Comparison of ENCODE assay signal across 19 cellular contexts in genomic region chr3:193780371-193780770, GRCh38.
DNase-seq lines count a peak whose midpoint lies in the region; ATAC-seq and TF ChIP-seq lines count a peak whose summit lies in the region.
"Had no signal": no experiment of that assay in that cellular context is flagged by ENCODE, and none has a peak within 500 bp of the region (broad histone marks: within the 10 kb centered on the region; RNA-seq: fewer than 3 reads in every experiment).

No MANE protein-coding gene starts in this region.

- peaks cover 36% of the 10 kb centered on the region for H3K4me1 ChIP-seq in RWPE2 (ENCODE audit: insufficient read depth, poor library complexity, severe bottlenecking)
- H3K4me1 ChIP-seq in foreskin keratinocyte: peaks cover 30% of the 10 kb centered on the region

- H3K4me3 Mint-ChIP-seq in progenitor cell of endocrine pancreas (ENCODE audit: low read depth): no peak overlapping the region
- H3K4me3 Mint-ChIP-seq: activated CD4-positive, alpha-beta memory T cell treated with anti-CD3 and anti-CD28 coated beads for 36 hours; activated naive CD4-positive, alpha-beta T cell treated with anti-CD3 and anti-CD28 coated beads, Interleukin-2, amount 50 U/mL, for 24 hours; activated T-helper 17 cell treated with anti-CD3 and anti-CD28 coated beads, Interleukin-2, amount 50 U/mL, for 72 hours; CD4-positive, alpha-beta T cell; dendritic cell treated with granulocyte-macrophage colony-stimulating factor and Interleukin-4, amounts not matched to agents 40 ng/mL and 50 ng/mL, for 4 days; memory B cell; naive B cell; stimulated activated naive CD8-positive, alpha-beta T cell treated with anti-CD3 and anti-CD28 coated beads, Interleukin-15, Interleukin-2, amounts not matched to agents 100 ng/mL and 50 ng/mL, for 24 hours; T-cell had no signal

- ATAC-seq in RWPE2 (ENCODE audit: low read depth) (no peak), foreskin keratinocyte (no peak), GM21526 (IDR thresholded peaks at IDR 0.05; ENCODE audit: low FRiP score, unreplicated experiment) (no peak)

- H3K27me3 ChIP-seq in RWPE2 (ENCODE audit: insufficient read depth, poor library complexity, severe bottlenecking) (no peaks in the 10 kb centered on the region), foreskin keratinocyte (no peaks in the 10 kb centered on the region)
- H3K27me3 ChIP-seq: thyroid gland had no signal

- no peak overlapping the region for H3K4me3 ChIP-seq in RWPE2 (ENCODE audit: severe bottlenecking)
- H3K4me3 ChIP-seq: thyroid gland had no signal

- no peaks in the 10 kb centered on the region for H3K9me3 Mint-ChIP-seq in progenitor cell of endocrine pancreas (ENCODE audit: low read depth)
- H3K9me3 Mint-ChIP-seq: activated CD4-positive, alpha-beta memory T cell treated with anti-CD3 and anti-CD28 coated beads for 36 hours; activated naive CD4-positive, alpha-beta T cell treated with anti-CD3 and anti-CD28 coated beads, Interleukin-2, amount 50 U/mL, for 24 hours; activated T-helper 17 cell treated with anti-CD3 and anti-CD28 coated beads, Interleukin-2, amount 50 U/mL, for 72 hours; CD4-positive, alpha-beta T cell; dendritic cell treated with granulocyte-macrophage colony-stimulating factor and Interleukin-4, amounts not matched to agents 40 ng/mL and 50 ng/mL, for 4 days; memory B cell; naive B cell; stimulated activated naive CD8-positive, alpha-beta T cell treated with anti-CD3 and anti-CD28 coated beads, Interleukin-15, Interleukin-2, amounts not matched to agents 100 ng/mL and 50 ng/mL, for 24 hours; T-cell had no signal

- no peak for TF ChIP-seq CTCF in RWPE2 (IDR thresholded peaks at IDR 0.05; ENCODE audit: poor library complexity, severe bottlenecking)
- no peak for TF ChIP-seq CTCF in foreskin keratinocyte (conservative IDR thresholded peaks at IDR 0.05)
- no peak for TF ChIP-seq CTCF in progenitor cell of endocrine pancreas (IDR thresholded peaks at IDR 0.05; ENCODE audit: unreplicated experiment)

- peak overlapping the region; percentile 82 for H3K27ac ChIP-seq in RWPE2 (ENCODE audit: poor library complexity, severe bottlenecking)
- peak overlapping the region; percentile 100 for H3K27ac ChIP-seq in foreskin keratinocyte
- H3K27ac ChIP-seq: thyroid gland had no signal

- H3K27me3 Mint-ChIP-seq in progenitor cell of endocrine pancreas: peaks cover 18% of the 10 kb centered on the region

- no peaks in the 10 kb centered on the region for H3K9me3 ChIP-seq in RWPE2 (ENCODE audit: severe bottlenecking)
- H3K9me3 ChIP-seq: thyroid gland had no signal

- no peaks in the 10 kb centered on the region for H3K36me3 Mint-ChIP-seq in progenitor cell of endocrine pancreas (ENCODE audit: insufficient read depth)
- H3K36me3 Mint-ChIP-seq: activated CD4-positive, alpha-beta memory T cell treated with anti-CD3 and anti-CD28 coated beads for 36 hours; activated naive CD4-positive, alpha-beta T cell treated with anti-CD3 and anti-CD28 coated beads, Interleukin-2, amount 50 U/mL, for 24 hours; memory B cell; T-cell had no signal

- H3K36me3 ChIP-seq in RWPE2 (ENCODE audit: low read depth): no peaks in the 10 kb centered on the region
- H3K36me3 ChIP-seq: thyroid gland had no signal

- peaks cover 40% of the 10 kb centered on the region for H3K4me1 Mint-ChIP-seq in progenitor cell of endocrine pancreas (ENCODE audit: low read depth)
- H3K4me1 Mint-ChIP-seq: activated T-helper 17 cell treated with anti-CD3 and anti-CD28 coated beads, Interleukin-2, amount 50 U/mL, for 72 hours had no signal

- peak overlapping the region; percentile 76 for H3K27ac Mint-ChIP-seq in progenitor cell of endocrine pancreas
- H3K27ac Mint-ChIP-seq: activated CD4-positive, alpha-beta memory T cell treated with anti-CD3 and anti-CD28 coated beads for 36 hours; activated naive CD4-positive, alpha-beta T cell treated with anti-CD3 and anti-CD28 coated beads, Interleukin-2, amount 50 U/mL, for 24 hours; activated T-helper 17 cell treated with anti-CD3 and anti-CD28 coated beads, Interleukin-2, amount 50 U/mL, for 72 hours; CD4-positive, alpha-beta T cell; dendritic cell treated with granulocyte-macrophage colony-stimulating factor and Interleukin-4, amounts not matched to agents 40 ng/mL and 50 ng/mL, for 4 days; memory B cell; stimulated activated naive CD8-positive, alpha-beta T cell treated with anti-CD3 and anti-CD28 coated beads, Interleukin-15, Interleukin-2, amounts not matched to agents 100 ng/mL and 50 ng/mL, for 24 hours; T-cell had no signal

- DNase-seq in DMS79 treated with DMSO at 0.1 percent for 48 hours (lab: John Stamatoyannopoulos, UW): peak; percentile 64
- DNase-seq in RWPE2 (ENCODE audit: low spot score): no peak
- DNase-seq in foreskin keratinocyte: no peak
- no peak for DNase-seq in progenitor cell of endocrine pancreas (ENCODE audit: low spot score, unreplicated experiment)
- DNase-seq in NOMO-1 (lab: John Stamatoyannopoulos, UW; ENCODE audit: unreplicated experiment in 2 of 2): no peak
- DNase-seq in GOT3 (lab: John Stamatoyannopoulos, UW): no peak
- no peak for DNase-seq in NCI-H345 (lab: John Stamatoyannopoulos, UW)
- DNase-seq: DMS 273 treated with DMSO at 0.1 percent for 48 hours had no signal
